ENCODE assay signal across 1 cellular context in genomic region chr15:31871887-31872281, GRCh38.
A peak's percentile ranks its signal among the peaks of the same experiment; 100 is the strongest.
TF ChIP-seq lines count a peak whose summit lies in the region.

No MANE protein-coding gene starts in this region.

TF ChIP-seq in IMR-90, 13 proteins besides CTCF, POLR2A, EP300 and RAD21:
- TF ChIP-seq MAFK (IDR thresholded peaks at IDR 0.05; ENCODE audit: low read depth, low read length): 0 out of 2 replicates have a peak, but pooled peaks have one; percentile 9
- no peak for TF ChIP-seq USF2 (IDR thresholded peaks at IDR 0.05; ENCODE audit: low read depth, low read length)
